ENCODE assay signal across 29 cellular contexts in the genomic region with DNA sequence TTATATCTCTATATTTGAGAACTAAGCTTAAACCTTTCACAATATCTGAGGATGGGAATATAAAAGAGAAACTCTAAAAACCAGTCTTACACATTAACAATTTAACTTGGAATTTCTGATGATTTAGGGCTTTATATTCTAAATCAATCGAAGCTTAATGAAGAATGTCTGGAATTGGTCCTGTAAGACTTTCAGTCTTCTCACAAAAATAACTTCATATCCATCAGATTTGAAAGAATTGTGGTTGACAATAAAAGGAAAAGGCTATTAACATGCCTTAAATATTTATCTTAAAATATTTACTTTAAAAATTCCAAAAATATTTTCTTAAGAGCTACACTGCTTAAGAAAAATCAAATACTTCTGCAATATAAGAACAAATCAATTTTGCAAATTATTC. TPM values are rescaled to one million over a fixed set of nuclear protein-coding genes. Genes with fewer than 3 reads are reported as not detected.
DNase-seq lines count a peak whose midpoint lies in the region; ATAC-seq, FAIRE-seq and TF ChIP-seq lines count a peak whose summit lies in the region.
"Had no signal": no experiment of that assay in that cellular context is flagged by ENCODE, and none has a peak within 500 bp of the region (broad histone marks: within the 10 kb centered on the region; RNA-seq: fewer than 3 reads in every experiment).

No MANE protein-coding gene starts in this region.

- peak overlapping the region; percentile 68 for H3K4me2 ChIP-seq in osteoblast (ENCODE audit: insufficient read depth, low read length)
- H3K4me2 ChIP-seq: BLaER1 had no signal

- H3K4me1 Mint-ChIP-seq in activated CD8-positive, alpha-beta T cell treated with anti-CD3 and anti-CD28 coated beads for 36 hours (ENCODE audit: low read depth) = peaks cover 67% of the 10 kb centered on the region

- no peaks in the 10 kb centered on the region for H3K9me3 Mint-ChIP-seq in activated CD8-positive, alpha-beta T cell treated with anti-CD3 and anti-CD28 coated beads for 36 hours
- H3K9me3 Mint-ChIP-seq: activated CD4-positive, alpha-beta memory T cell treated with anti-CD3 and anti-CD28 coated beads, Interleukin-2, amount 10 ng/mL, durations not matched to agents 7 days and 5 days; activated naive CD8-positive, alpha-beta T cell treated with anti-CD3 and anti-CD28 coated beads, Interleukin-2, amount 10 ng/mL, durations not matched to agents 7 days and 5 days had no signal

- H3K79me2 ChIP-seq in ACC112 (ENCODE audit: control insufficient read depth, insufficient read depth, low read length, unreplicated experiment) (peaks cover 63% of the 10 kb centered on the region), osteoblast (ENCODE audit: insufficient read depth, low read length) (peaks cover 60% of the 10 kb centered on the region)

- H3K27me3 ChIP-seq in ACC112 (ENCODE audit: insufficient read depth, low read length) (no peaks in the 10 kb centered on the region), SJSA1 (replicated peaks) (no peaks in the 10 kb centered on the region), osteoblast (ENCODE audit: insufficient read depth, low read length) (no peaks in the 10 kb centered on the region), SJCRH30 (no peaks in the 10 kb centered on the region), colonic mucosa (no peaks in the 10 kb centered on the region)
- H3K27me3 ChIP-seq: BLaER1, esophagus muscularis mucosa, upper lobe of left lung had no signal

- H3K36me3 ChIP-seq in ACC112 (ENCODE audit: insufficient read depth, low read length) (no peaks in the 10 kb centered on the region), SJSA1 (peaks cover 7% of the 10 kb centered on the region), osteoblast (ENCODE audit: insufficient read depth, low read length) (peaks cover 8% of the 10 kb centered on the region), SJCRH30 (no peaks in the 10 kb centered on the region), colonic mucosa (no peaks in the 10 kb centered on the region)

- H3K4me1 ChIP-seq in ACC112 (ENCODE audit: control insufficient read depth, insufficient read depth, low read length, unreplicated experiment) (peaks cover 13% of the 10 kb centered on the region), SJSA1 (replicated peaks) (peaks cover 35% of the 10 kb centered on the region), osteoblast (ENCODE audit: insufficient read depth, low read length) (peaks cover 20% of the 10 kb centered on the region), SJCRH30 (peaks cover 2% of the 10 kb centered on the region; the same call in 1 of the 2 replicates), colonic mucosa (no peaks in the 10 kb centered on the region)

- peak in 1 of 2 experiments; percentile 14 for DNase-seq in SJSA1 (ENCODE audit: low read depth in 1 of 2, low spot score in 2 of 2)
- no peak for DNase-seq in osteoblast (ENCODE audit: insufficient read length, low spot score, missing footprints)
- no peak for DNase-seq in activated CD8-positive, alpha-beta T cell treated with anti-CD3 and anti-CD28 coated beads for 36 hours
- no peak for DNase-seq in SJCRH30
- no peak for DNase-seq in left cardiac atrium
- no peak for DNase-seq in colonic mucosa
- DNase-seq: activated CD4-positive, alpha-beta memory T cell treated with anti-CD3 and anti-CD28 coated beads, Interleukin-2, amount 10 ng/mL, durations not matched to agents 7 days and 5 days; activated CD4-positive, CD25-positive, alpha-beta regulatory T cell; activated effector memory CD4-positive, alpha-beta T cell treated with Interleukin-2 at 50 U/mL for 16 hours; activated naive CD8-positive, alpha-beta T cell treated with anti-CD3 and anti-CD28 coated beads, Interleukin-2, amount 10 ng/mL, durations not matched to agents 7 days and 5 days; activated T-cell treated with anti-CD3 and anti-CD28 coated beads for 4 hours; cerebellar nuclear complex; COR-L47; DMS79; effector CD4-positive, alpha-beta T cell; H9; NCI-H146; NCI-H524; stimulated activated CD4-positive, alpha-beta T cell treated with anti-CD3 and anti-CD28 coated beads, Interleukin-1b, Interleukin-23, amount 100 ng/mL, for 48 hours; upper lobe of left lung had no signal

- H3K27ac Mint-ChIP-seq in activated CD8-positive, alpha-beta T cell treated with anti-CD3 and anti-CD28 coated beads for 36 hours = no peak overlapping the region
- H3K27ac Mint-ChIP-seq: activated CD4-positive, alpha-beta memory T cell treated with anti-CD3 and anti-CD28 coated beads, Interleukin-2, amount 10 ng/mL, durations not matched to agents 7 days and 5 days; activated naive CD8-positive, alpha-beta T cell treated with anti-CD3 and anti-CD28 coated beads, Interleukin-2, amount 10 ng/mL, durations not matched to agents 7 days and 5 days; H9; progenitor cell of endocrine pancreas had no signal

- H3K9me3 ChIP-seq in SJSA1 (replicated peaks) = no peaks in the 10 kb centered on the region
- no peaks in the 10 kb centered on the region for H3K9me3 ChIP-seq in osteoblast (ENCODE audit: low read depth, low read length)
- 0 out of 2 replicates have a peak, but pooled peaks cover 3% of the 10 kb centered on the region for H3K9me3 ChIP-seq in SJCRH30 (replicated peaks)
- H3K9me3 ChIP-seq in colonic mucosa = no peaks in the 10 kb centered on the region
- H3K9me3 ChIP-seq: esophagus muscularis mucosa, upper lobe of left lung had no signal

- H3K27ac ChIP-seq in ACC112 (ENCODE audit: low read depth, low read length) (peak overlapping the region; percentile 64), SJSA1 (peak overlapping the region; percentile 72), osteoblast (ENCODE audit: low read depth, low read length) (peak overlapping the region; percentile 72), SJCRH30 (no peak overlapping the region), colonic mucosa (no peak overlapping the region)
- H3K27ac ChIP-seq: BLaER1 had no signal

- H3K9ac ChIP-seq in colonic mucosa (ENCODE audit: low read depth in 2 of 2, low read length in 2 of 2) = no peak overlapping the region
- H3K9ac ChIP-seq: BLaER1 had no signal

- H3K4me3 ChIP-seq in ACC112 (ENCODE audit: low read depth, low read length) = no peak overlapping the region
- H3K4me3 ChIP-seq in SJSA1 = no peak overlapping the region
- H3K4me3 ChIP-seq in osteoblast (ENCODE audit: insufficient read depth, low read length) = no peak overlapping the region
- no peak overlapping the region for H3K4me3 ChIP-seq in SJCRH30
- no peak overlapping the region for H3K4me3 ChIP-seq in colonic mucosa
- H3K4me3 ChIP-seq: BLaER1, esophagus muscularis mucosa had no signal

- no peak overlapping the region for H3K4me3 Mint-ChIP-seq in activated CD8-positive, alpha-beta T cell treated with anti-CD3 and anti-CD28 coated beads for 36 hours
- H3K4me3 Mint-ChIP-seq: activated CD4-positive, alpha-beta memory T cell treated with anti-CD3 and anti-CD28 coated beads, Interleukin-2, amount 10 ng/mL, durations not matched to agents 7 days and 5 days; activated naive CD8-positive, alpha-beta T cell treated with anti-CD3 and anti-CD28 coated beads, Interleukin-2, amount 10 ng/mL, durations not matched to agents 7 days and 5 days; H9; neural crest cell had no signal

- H3K36me3 Mint-ChIP-seq in activated CD8-positive, alpha-beta T cell treated with anti-CD3 and anti-CD28 coated beads for 36 hours (ENCODE audit: low read depth) = peaks cover 27% of the 10 kb centered on the region

- H4K20me1 ChIP-seq in osteoblast (ENCODE audit: insufficient read depth, low read length) = no peaks in the 10 kb centered on the region

- no peak for ATAC-seq in activated CD8-positive, alpha-beta T cell treated with anti-CD3 and anti-CD28 coated beads for 36 hours
- ATAC-seq in left cardiac atrium = no peak
- ATAC-seq: GM12878 had no signal

- TF ChIP-seq CTCF in osteoblast (IDR thresholded peaks at IDR 0.05; ENCODE audit: extremely low read depth, low read depth, low read length) (no peak), colonic mucosa (IDR thresholded peaks at IDR 0.05) (no peak)
- TF ChIP-seq CTCF in activated CD8-positive, alpha-beta T cell treated with anti-CD3 and anti-CD28 coated beads for 36 hours (IDR thresholded peaks at IDR 0.05) = no peak

- no peaks in the 10 kb centered on the region for H3K27me3 Mint-ChIP-seq in activated CD8-positive, alpha-beta T cell treated with anti-CD3 and anti-CD28 coated beads for 36 hours
- H3K27me3 Mint-ChIP-seq: activated CD4-positive, alpha-beta memory T cell treated with anti-CD3 and anti-CD28 coated beads, Interleukin-2, amount 10 ng/mL, durations not matched to agents 7 days and 5 days; activated naive CD8-positive, alpha-beta T cell treated with anti-CD3 and anti-CD28 coated beads, Interleukin-2, amount 10 ng/mL, durations not matched to agents 7 days and 5 days; progenitor cell of endocrine pancreas had no signal

- POLR2A ChIA-PET in activated CD8-positive, alpha-beta T cell treated with anti-CD3 and anti-CD28 coated beads for 36 hours (lab: Charles Lee) = no interaction called here

- peak; percentile 43 for FAIRE-seq in endometrium (lab: Jason Lieb, UNC)
- FAIRE-seq: GM12878, HTR-8/SVneo, keratinocyte had no signal

- H2AFZ ChIP-seq in ACC112 (ENCODE audit: low read length, unreplicated experiment) (no peak overlapping the region), osteoblast (ENCODE audit: low read length) (no peak overlapping the region)

- intact Hi-C loops in activated CD8-positive, alpha-beta T cell treated with anti-CD3 and anti-CD28 coated beads for 36 hours (cut with micrococcal nuclease) = no loop called here
- intact Hi-C loops in left cardiac atrium (cut with DNase I) = no loop called here
- intact Hi-C loops in colonic mucosa (cut with DNase I) = no loop called here

- CTCF ChIA-PET in activated CD8-positive, alpha-beta T cell treated with anti-CD3 and anti-CD28 coated beads for 36 hours (lab: Charles Lee) = interaction anchor here (1.7 kb wide), 1 partner anchor 19 kb away, joined by 4 read pairs; no protein-coding TSS in a partner anchor

RNA-seq across cellular contexts. Expression of a gene that starts 27.3 kb away (rescaled TPM):
- total RNA-seq in SJSA1 (2014; rRNA removed; shearing (Covaris generic)) = 53.2 and 68.7 TPM in 2 replicates
- total RNA-seq in osteoblast (140 and 155 TPM in 2 replicates), left cardiac atrium (10 to 100 TPM; 86.9 to 99.5 TPM), colonic mucosa (10 to 100 TPM; 41.2 to 42.6 TPM)
- 100 to 1,000 TPM in 1 of 2 experiments, 10 to 100 TPM in 1; 97.5 to 101 TPM for total RNA-seq in activated CD8-positive, alpha-beta T cell treated with anti-CD3 and anti-CD28 coated beads for 36 hours
- total RNA-seq in SJCRH30 (2014; rRNA removed; shearing (Covaris generic)) = 45.2 and 49.8 TPM in 2 replicates

Comparison
In these comparisons a context has a peak if more than half of its experiments do, and no peak if none do; other contexts are left out.
1. H3K27ac ChIP-seq: peak in ACC112 (single experiment), SJSA1 (single experiment) and osteoblast (single experiment); none in SJCRH30 (single experiment) and colonic mucosa (single experiment).